ENCODE assay signal across 20 cellular contexts in the genomic region with DNA sequence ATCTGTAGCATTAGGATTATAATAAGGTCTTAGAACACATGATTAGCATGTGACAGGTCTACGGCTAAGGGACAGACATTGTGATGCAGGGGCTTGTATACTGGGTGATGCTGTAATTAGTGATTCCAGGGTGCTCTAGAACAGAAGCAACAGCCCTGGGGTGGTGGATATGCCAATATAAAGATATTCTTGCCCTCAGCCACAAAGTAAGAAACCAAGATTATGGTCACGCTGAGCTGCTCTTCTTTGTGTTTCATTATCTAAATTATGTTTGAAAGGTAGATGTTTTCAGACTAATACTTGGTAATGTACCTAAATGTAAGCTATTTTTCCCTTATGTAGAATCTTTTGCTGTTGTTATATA.
"Had no signal": no experiment of that assay in that cellular context is flagged by ENCODE, and none has a peak within 500 bp of the region (broad histone marks: within the 10 kb centered on the region; RNA-seq: fewer than 3 reads in every experiment).

No MANE protein-coding gene starts in this region.

- H3K9me3 Mint-ChIP-seq: memory B cell; natural killer cell treated with Interleukin-12 subunit alpha and Interleukin-12 subunit beta and Interleukin-15 and Interleukin-18, amount 100 ng/mL, for 72 hours had no signal

- H3K4me3 Mint-ChIP-seq: immature natural killer cell; memory B cell; natural killer cell treated with Interleukin-12 subunit alpha and Interleukin-12 subunit beta and Interleukin-15 and Interleukin-18, amount 100 ng/mL, for 72 hours had no signal

- H3K4me1 ChIP-seq: left ventricle myocardium inferior, lower lobe of right lung, right atrium auricular region, sigmoid colon, tibial artery, uterus had no signal

- H3K4me3 ChIP-seq: gastroesophageal sphincter, left ventricle myocardium inferior, lower lobe of right lung, right atrium auricular region, sigmoid colon, skin epidermis, tibial artery, upper lobe of left lung, uterus had no signal

- H3K27me3 ChIP-seq: gastroesophageal sphincter, right atrium auricular region, sigmoid colon, tibial artery, upper lobe of left lung, uterus had no signal

- H3K4me1 Mint-ChIP-seq: immature natural killer cell had no signal

- DNase-seq: effector memory CD4-positive, alpha-beta T cell; foreskin fibroblast; immature natural killer cell; left ventricle myocardium inferior; lower lobe of right lung; midbrain; occipital lobe; posterior cingulate gyrus; sigmoid colon; stimulated activated CD4-positive, alpha-beta T cell treated with anti-CD3 and anti-CD28 coated beads, Interleukin-12 subunit alpha, Interleukin-12 subunit beta, amount 100 ng/mL, for 4 hours; stimulated activated CD4-positive, alpha-beta T cell treated with anti-CD3 and anti-CD28 coated beads, Interleukin-2, amount 100 ng/mL, for 48 hours; stimulated activated naive CD8-positive, alpha-beta T cell treated with anti-CD3 and anti-CD28 coated beads, Interleukin-15, Interleukin-2, amounts not matched to agents 100 U/mL and 50 U/mL, for 24 hours; tibial artery; upper lobe of left lung; uterus had no signal

- H3K9me3 ChIP-seq: gastroesophageal sphincter, left ventricle myocardium inferior, lower lobe of right lung, right atrium auricular region, sigmoid colon, tibial artery, upper lobe of left lung, uterus had no signal

- H3K27ac ChIP-seq: left ventricle myocardium inferior, lower lobe of right lung, right atrium auricular region, skin epidermis, upper lobe of left lung, uterus had no signal

- H3K27ac Mint-ChIP-seq: immature natural killer cell; memory B cell; natural killer cell treated with Interleukin-12 subunit alpha and Interleukin-12 subunit beta and Interleukin-15 and Interleukin-18, amount 100 ng/mL, for 72 hours had no signal

- H3K36me3 Mint-ChIP-seq: immature natural killer cell; memory B cell; natural killer cell treated with Interleukin-12 subunit alpha and Interleukin-12 subunit beta and Interleukin-15 and Interleukin-18, amount 100 ng/mL, for 72 hours had no signal
